ENCODE assay signal across 1 cellular context in the genomic region with DNA sequence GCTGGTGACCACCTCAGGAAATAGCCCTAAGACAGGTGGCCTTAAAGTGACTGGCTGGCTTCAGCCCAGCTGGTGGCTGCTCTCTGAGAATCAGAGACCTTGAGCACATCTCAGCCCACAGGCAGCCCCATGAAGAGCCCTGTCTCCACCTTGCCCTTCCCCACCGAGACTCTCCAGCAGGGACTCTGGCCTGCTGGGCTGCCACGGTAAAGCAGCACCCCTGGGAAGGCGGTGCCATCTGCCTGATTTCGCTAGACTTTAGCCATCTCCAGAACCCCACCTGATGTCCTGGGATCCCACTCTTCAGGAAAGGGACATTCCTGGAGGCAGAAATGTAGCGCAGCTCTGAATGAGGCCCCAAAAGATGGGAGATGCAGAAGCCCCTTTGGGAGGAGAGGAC.
TF ChIP-seq lines count a peak whose summit lies in the region.

No MANE protein-coding gene starts in this region.

TF ChIP-seq in K562, 482 proteins besides CTCF, POLR2A, EP300 and RAD21:
- TF ChIP-seq, protein P1, sequence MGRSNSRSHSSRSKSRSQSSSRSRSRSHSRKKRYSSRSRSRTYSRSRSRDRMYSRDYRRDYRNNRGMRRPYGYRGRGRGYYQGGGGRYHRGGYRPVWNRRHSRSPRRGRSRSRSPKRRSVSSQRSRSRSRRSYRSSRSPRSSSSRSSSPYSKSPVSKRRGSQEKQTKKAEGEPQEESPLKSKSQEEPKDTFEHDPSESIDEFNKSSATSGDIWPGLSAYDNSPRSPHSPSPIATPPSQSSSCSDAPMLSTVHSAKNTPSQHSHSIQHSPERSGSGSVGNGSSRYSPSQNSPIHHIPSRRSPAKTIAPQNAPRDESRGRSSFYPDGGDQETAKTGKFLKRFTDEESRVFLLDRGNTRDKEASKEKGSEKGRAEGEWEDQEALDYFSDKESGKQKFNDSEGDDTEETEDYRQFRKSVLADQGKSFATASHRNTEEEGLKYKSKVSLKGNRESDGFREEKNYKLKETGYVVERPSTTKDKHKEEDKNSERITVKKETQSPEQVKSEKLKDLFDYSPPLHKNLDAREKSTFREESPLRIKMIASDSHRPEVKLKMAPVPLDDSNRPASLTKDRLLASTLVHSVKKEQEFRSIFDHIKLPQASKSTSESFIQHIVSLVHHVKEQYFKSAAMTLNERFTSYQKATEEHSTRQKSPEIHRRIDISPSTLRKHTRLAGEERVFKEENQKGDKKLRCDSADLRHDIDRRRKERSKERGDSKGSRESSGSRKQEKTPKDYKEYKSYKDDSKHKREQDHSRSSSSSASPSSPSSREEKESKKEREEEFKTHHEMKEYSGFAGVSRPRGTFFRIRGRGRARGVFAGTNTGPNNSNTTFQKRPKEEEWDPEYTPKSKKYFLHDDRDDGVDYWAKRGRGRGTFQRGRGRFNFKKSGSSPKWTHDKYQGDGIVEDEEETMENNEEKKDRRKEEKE (IDR thresholded peaks at IDR 0.05; ENCODE audit: borderline replicate concordance in 1 of 2, control insufficient read depth in 1 of 2, low read depth in 2 of 2, low read length in 1 of 2), result no peak
- 0 out of 2 replicates have a peak, but pooled peaks have one; percentile 12 for TF ChIP-seq POLR2G (IDR thresholded peaks at IDR 0.05; ENCODE audit: low read depth, low read length)
TF ChIP-seq in K562: peak in this region for 1.
